ENCODE assay signal across 7 cellular contexts in the genomic region with DNA sequence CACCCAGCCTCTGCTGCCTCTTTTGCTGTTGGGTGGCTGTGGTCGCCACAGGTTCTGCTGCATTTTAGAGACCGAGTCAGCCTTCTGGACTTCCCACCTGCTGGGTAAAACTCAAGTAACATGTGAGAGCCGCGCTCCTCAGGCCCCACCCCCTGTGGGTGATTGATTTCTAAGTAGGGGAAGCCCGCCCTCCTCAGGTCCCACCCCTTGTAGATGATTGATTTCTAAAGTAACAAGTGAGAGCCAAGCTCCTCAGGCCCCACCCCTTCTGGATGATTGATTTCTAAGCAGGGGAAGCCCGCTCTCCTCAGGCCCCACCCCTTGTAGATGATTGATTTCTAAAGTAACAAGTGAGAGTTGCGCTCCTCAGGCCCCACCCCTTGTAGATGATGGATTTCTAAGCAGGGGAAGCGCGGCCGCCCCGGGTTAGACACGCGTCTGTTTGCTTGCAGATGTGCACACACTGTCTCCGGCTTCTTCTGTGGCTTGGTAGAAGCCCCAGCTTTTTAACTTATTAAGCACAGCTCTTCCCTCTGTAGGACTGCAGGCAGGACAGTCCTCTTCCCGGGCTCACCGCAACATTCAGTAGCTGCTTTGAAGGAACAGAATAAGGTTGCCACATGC.
DNase-seq lines count a peak whose midpoint lies in the region; ATAC-seq and TF ChIP-seq lines count a peak whose summit lies in the region.

No MANE protein-coding gene starts in this region.

- H3K27ac Mint-ChIP-seq in MCF 10A (ENCODE audit: low read depth, unreplicated experiment), result peak overlapping the region; percentile 5

- H3K27me3 ChIP-seq in skeletal muscle tissue (ENCODE audit: control insufficient read depth in 3 of 3, insufficient read depth in 3 of 3, low read length in 3 of 3), result peaks cover 0 to 9% (median 0%) of the 10 kb centered on the region in 3 donors

- H3K9ac ChIP-seq in skeletal muscle tissue (ENCODE audit: low read depth in 1 of 3, low read length in 3 of 3), result peak overlapping the region in 2 of 3 donors; percentile 36 to 68

- POLR2A ChIA-PET in MCF 10A (lab: Yijun Ruan, JAX), result interaction anchor here (0.6 to 1.3 kb wide), 8 partner anchors 9 to 289 kb away, joined by 3 to 8 read pairs (median 3); a partner anchor contains a TSS

- DNase-seq in NCI-H2081 (lab: John Stamatoyannopoulos, UW) (peak; percentile 99), UCSD-AML1 (lab: John Stamatoyannopoulos, UW; ENCODE audit: unreplicated experiment) (peak; percentile 87), MCF 10A (ENCODE audit: unreplicated experiment) (peak; percentile 98)

- no peak overlapping the region for H3K27ac ChIP-seq in skeletal muscle tissue (ENCODE audit: low read depth, low read length)

- H3K9me3 ChIP-seq in iPS-18c (ENCODE audit: control insufficient read depth, insufficient read depth, low read length) (no peaks in the 10 kb centered on the region), skeletal muscle tissue (ENCODE audit: control insufficient read depth in 3 of 3, low read length in 3 of 3) (no peaks in the 10 kb centered on the region)

- peak overlapping the region; percentile 77 for H3K4me3 Mint-ChIP-seq in MCF 10A (ENCODE audit: unreplicated experiment)

- ATAC-seq in GM18511 (IDR thresholded peaks at IDR 0.05; ENCODE audit: unreplicated experiment), result peak; percentile 99
- ATAC-seq in HG02981 (IDR thresholded peaks at IDR 0.05; ENCODE audit: unreplicated experiment), result peak; percentile 96

- no peaks in the 10 kb centered on the region for H3K36me3 ChIP-seq in skeletal muscle tissue (ENCODE audit: control insufficient read depth in 3 of 3, insufficient read depth in 3 of 3, low read length in 3 of 3)

- CTCF ChIA-PET in MCF 10A (lab: Yijun Ruan, JAX), result interaction anchor here (0.6 to 1.1 kb wide), 4 partner anchors 13 to 647 kb away, joined by 3 to 4 read pairs (median 3); no protein-coding TSS in a partner anchor

- no peak for TF ChIP-seq CTCF in MCF 10A (IDR thresholded peaks at IDR 0.05; ENCODE audit: unreplicated experiment)

- peaks cover 11% of the 10 kb centered on the region for H3K27me3 Mint-ChIP-seq in MCF 10A (ENCODE audit: insufficient read depth, unreplicated experiment)

- intact Hi-C loops in MCF 10A (cut with micrococcal nuclease), result no loop called here

- H3K4me1 Mint-ChIP-seq in MCF 10A (ENCODE audit: insufficient read depth, unreplicated experiment), result peaks cover 24% of the 10 kb centered on the region

- peaks cover 23 to 31% (median 29%) of the 10 kb centered on the region in 3 donors for H3K4me1 ChIP-seq in skeletal muscle tissue (ENCODE audit: control insufficient read depth in 3 of 3, insufficient read depth in 3 of 3, low read length in 3 of 3)

- BruUV-seq in MCF 10A (replicated peaks; lab: Mats Ljungman, UMichigan), result no TSS peak

- H3K9me3 Mint-ChIP-seq in MCF 10A (ENCODE audit: unreplicated experiment), result no peaks in the 10 kb centered on the region

- H3K4me3 ChIP-seq in iPS-18c (ENCODE audit: insufficient read depth, low read depth, low read length) (peak overlapping the region; percentile 38; the same call in 1 of the 2 replicates), skeletal muscle tissue (ENCODE audit: low read length in 3 of 3) (peak overlapping the region; percentile 62 to 65 (median 64))

- no peaks in the 10 kb centered on the region for H3K36me3 Mint-ChIP-seq in MCF 10A (ENCODE audit: insufficient read depth, unreplicated experiment)
